18 cellular contexts compared by ENCODE assay signal in the genomic region with DNA sequence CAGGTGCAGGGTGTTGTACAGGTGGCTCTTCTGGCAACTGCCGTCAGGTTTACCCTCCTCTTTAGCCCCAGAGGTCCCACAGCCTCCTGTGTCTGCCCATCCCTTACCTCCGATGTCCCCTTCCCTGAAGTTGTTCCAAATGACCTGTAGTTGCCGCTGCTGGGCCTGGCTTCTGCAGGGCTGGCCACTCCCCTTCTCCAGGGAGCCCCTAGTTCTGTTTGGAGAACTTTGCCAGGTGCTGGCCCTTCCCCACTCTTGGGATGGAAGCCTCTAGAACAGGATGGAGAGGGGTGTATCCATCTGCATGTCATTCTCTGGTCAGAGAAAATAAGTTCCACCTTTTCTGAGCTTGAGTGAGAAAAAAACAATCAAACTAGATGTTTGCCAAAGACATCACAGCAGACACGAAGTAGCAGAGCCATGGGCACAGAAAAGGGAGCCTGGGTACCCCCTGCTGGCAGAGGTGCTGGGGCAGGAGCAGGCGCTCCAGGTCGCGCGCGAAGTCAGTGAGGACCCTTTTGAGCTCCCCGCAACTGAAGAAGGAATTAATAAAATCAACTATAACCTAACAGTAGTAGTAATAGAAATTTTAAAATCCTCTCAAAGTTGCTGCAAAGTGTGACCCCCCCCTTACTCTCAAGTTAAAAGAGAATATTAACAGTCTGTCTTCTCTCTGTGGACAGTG. TPM values are rescaled to one million over a fixed set of nuclear protein-coding genes. Genes with fewer than 3 reads are reported as not detected.
DNase-seq lines count a peak whose midpoint lies in the region; TF ChIP-seq lines count a peak whose summit lies in the region.
"Had no signal": no experiment of that assay in that cellular context is flagged by ENCODE, and none has a peak within 500 bp of the region (broad histone marks: within the 10 kb centered on the region; RNA-seq: fewer than 3 reads in every experiment).

No MANE protein-coding gene starts in this region.

- H3K27ac ChIP-seq in spleen, result no peak overlapping the region
- H3K27ac ChIP-seq: suprapubic skin had no signal

- H3K36me3 Mint-ChIP-seq in activated CD4-positive, alpha-beta memory T cell treated with anti-CD3 and anti-CD28 coated beads for 36 hours, result peaks cover 5% of the 10 kb centered on the region
- H3K36me3 Mint-ChIP-seq in activated naive CD4-positive, alpha-beta T cell treated with anti-CD3 and anti-CD28 coated beads, Interleukin-2, amount 10 ng/mL, durations not matched to agents 7 days and 5 days, result peaks cover 5% of the 10 kb centered on the region

- H3K4me3 ChIP-seq in astrocyte of the cerebellum (ENCODE audit: low read depth, low read length), result no peak overlapping the region
- H3K4me3 ChIP-seq in spleen, result no peak overlapping the region
- H3K4me3 ChIP-seq: MG63, suprapubic skin had no signal

- POLR2A ChIA-PET in activated CD4-positive, alpha-beta memory T cell treated with anti-CD3 and anti-CD28 coated beads for 36 hours (lab: Charles Lee), result no interaction called here

- no peaks in the 10 kb centered on the region for H3K27me3 ChIP-seq in spleen (replicated peaks in 1 of 7)
- H3K27me3 ChIP-seq: MG63, suprapubic skin had no signal

- peaks cover 0 to 15% (median under 1%) of the 10 kb centered on the region in 6 donors for H3K36me3 ChIP-seq in spleen
- H3K36me3 ChIP-seq: suprapubic skin had no signal

- intact Hi-C loops in spleen (cut with DNase I; ENCODE audit: low total_unique reads), result no loop called here
- intact Hi-C loops in activated CD4-positive, alpha-beta memory T cell treated with anti-CD3 and anti-CD28 coated beads for 36 hours (cut with micrococcal nuclease), result no loop called here

- no peak overlapping the region for H3K27ac Mint-ChIP-seq in activated CD4-positive, alpha-beta memory T cell treated with anti-CD3 and anti-CD28 coated beads for 36 hours
- H3K27ac Mint-ChIP-seq in activated naive CD4-positive, alpha-beta T cell treated with anti-CD3 and anti-CD28 coated beads, Interleukin-2, amount 10 ng/mL, durations not matched to agents 7 days and 5 days, result no peak overlapping the region
- H3K27ac Mint-ChIP-seq: activated naive CD8-positive, alpha-beta T cell treated with anti-CD3 and anti-CD28 coated beads, Interleukin-2, amount 10 ng/mL, durations not matched to agents 7 days and 5 days; T-helper 17 cell had no signal

- WGBS in spleen, 5 donors, result 90 to 94% (median 93%) methylated on average over 10 of the region's 10 CpGs

- peaks cover 0 to 10% (median 7%) of the 10 kb centered on the region in 8 donors for H3K9me3 ChIP-seq in spleen

- peak; percentile 44 for DNase-seq in activated effector memory CD4-positive, alpha-beta T cell treated with anti-CD3 and anti-CD28 coated beads, Interleukin-2, amount 50 U/mL, for 16 hours
- DNase-seq in activated effector memory CD4-positive, alpha-beta T cell treated with Interleukin-2 at 50 U/mL for 16 hours, result no peak
- no peak for DNase-seq in astrocyte of the cerebellum (ENCODE audit: low read depth)
- DNase-seq in iPS-NIHi11 (ENCODE audit: low spot score), result peak; percentile 67
- DNase-seq in spleen, result peak; percentile 34
- DNase-seq in DMS79 (lab: John Stamatoyannopoulos, UW), result no peak
- no peak for DNase-seq in activated CD4-positive, alpha-beta memory T cell treated with anti-CD3 and anti-CD28 coated beads for 36 hours
- no peak for DNase-seq in activated naive CD4-positive, alpha-beta T cell treated with anti-CD3 and anti-CD28 coated beads, Interleukin-2, amount 10 ng/mL, durations not matched to agents 7 days and 5 days
- DNase-seq: activated naive CD8-positive, alpha-beta T cell treated with anti-CD3 and anti-CD28 coated beads, Interleukin-2, amount 10 ng/mL, durations not matched to agents 7 days and 5 days; COR-L47; kidney; MG63; NCI-H187 treated with DMSO at 0.1 percent for 48 hours; NCI-H774; T-helper 17 cell had no signal

- in situ Hi-C loops in astrocyte of the cerebellum (cut with HindIII; ENCODE audit: low sequenced_read_pairs), result loop anchor here (25.0 kb wide), 1 partner anchor 583 kb away; no protein-coding TSS in a partner anchor

- CTCF ChIA-PET in activated CD4-positive, alpha-beta memory T cell treated with anti-CD3 and anti-CD28 coated beads for 36 hours (lab: Charles Lee), result interaction anchor here (3.3 kb wide), 1 partner anchor 11 kb away, joined by 17 read pairs; no protein-coding TSS in a partner anchor
- CTCF ChIA-PET in activated naive CD4-positive, alpha-beta T cell treated with anti-CD3 and anti-CD28 coated beads, Interleukin-2, amount 10 ng/mL, durations not matched to agents 7 days and 5 days (lab: Charles Lee), result interaction anchor here (0.6 to 1.4 kb wide), 2 partner anchors 11 to 83 kb away, joined by 4 to 7 read pairs; no protein-coding TSS in a partner anchor

- peaks cover 2% of the 10 kb centered on the region for H3K9me3 Mint-ChIP-seq in activated CD4-positive, alpha-beta memory T cell treated with anti-CD3 and anti-CD28 coated beads for 36 hours
- H3K9me3 Mint-ChIP-seq in activated naive CD4-positive, alpha-beta T cell treated with anti-CD3 and anti-CD28 coated beads, Interleukin-2, amount 10 ng/mL, durations not matched to agents 7 days and 5 days, result no peaks in the 10 kb centered on the region
- H3K9me3 Mint-ChIP-seq: activated naive CD8-positive, alpha-beta T cell treated with anti-CD3 and anti-CD28 coated beads, Interleukin-2, amount 10 ng/mL, durations not matched to agents 7 days and 5 days; central memory CD8-positive, alpha-beta T cell had no signal

- H3K4me1 Mint-ChIP-seq in activated CD4-positive, alpha-beta memory T cell treated with anti-CD3 and anti-CD28 coated beads for 36 hours (ENCODE audit: low read depth), result no peaks in the 10 kb centered on the region
- H3K4me1 Mint-ChIP-seq in activated naive CD4-positive, alpha-beta T cell treated with anti-CD3 and anti-CD28 coated beads, Interleukin-2, amount 10 ng/mL, durations not matched to agents 7 days and 5 days, result no peaks in the 10 kb centered on the region
- H3K4me1 Mint-ChIP-seq: activated naive CD8-positive, alpha-beta T cell treated with anti-CD3 and anti-CD28 coated beads, Interleukin-2, amount 10 ng/mL, durations not matched to agents 7 days and 5 days; central memory CD8-positive, alpha-beta T cell had no signal

- H3K4me1 ChIP-seq in spleen, result peaks cover 0 to 7% (median 0%) of the 10 kb centered on the region in 6 donors
- H3K4me1 ChIP-seq: suprapubic skin had no signal

- no peak for TF ChIP-seq POLR2A in spleen (IDR thresholded peaks at IDR 0.05)

- no peaks in the 10 kb centered on the region for H3K27me3 Mint-ChIP-seq in activated CD4-positive, alpha-beta memory T cell treated with anti-CD3 and anti-CD28 coated beads for 36 hours
- H3K27me3 Mint-ChIP-seq in activated naive CD4-positive, alpha-beta T cell treated with anti-CD3 and anti-CD28 coated beads, Interleukin-2, amount 10 ng/mL, durations not matched to agents 7 days and 5 days, result no peaks in the 10 kb centered on the region
- H3K27me3 Mint-ChIP-seq: activated naive CD8-positive, alpha-beta T cell treated with anti-CD3 and anti-CD28 coated beads, Interleukin-2, amount 10 ng/mL, durations not matched to agents 7 days and 5 days; central memory CD8-positive, alpha-beta T cell; T-helper 17 cell had no signal

- no peak overlapping the region for H3K4me3 Mint-ChIP-seq in activated CD4-positive, alpha-beta memory T cell treated with anti-CD3 and anti-CD28 coated beads for 36 hours
- no peak overlapping the region for H3K4me3 Mint-ChIP-seq in activated naive CD4-positive, alpha-beta T cell treated with anti-CD3 and anti-CD28 coated beads, Interleukin-2, amount 10 ng/mL, durations not matched to agents 7 days and 5 days
- H3K4me3 Mint-ChIP-seq: activated naive CD8-positive, alpha-beta T cell treated with anti-CD3 and anti-CD28 coated beads, Interleukin-2, amount 10 ng/mL, durations not matched to agents 7 days and 5 days; central memory CD8-positive, alpha-beta T cell; T-helper 17 cell had no signal

- TF ChIP-seq CTCF in astrocyte of the cerebellum (IDR thresholded peaks at IDR 0.05; ENCODE audit: low read depth, low read length, missing control alignments), result peak; percentile 23
- TF ChIP-seq CTCF in spleen (IDR thresholded peaks at IDR 0.05 in 8 of 11, conservative IDR thresholded peaks at IDR 0.05 in 3 of 11), result no peak

RNA-seq across cellular contexts. Expression of gene PARVB, which starts 20.2 kb away (rescaled TPM):
- total RNA-seq in spleen, result 10 to 100 TPM; 32.5 to 61.9 (median 57.1) TPM
- 10 to 100 TPM; 24.0 to 40.5 (median 37.7) TPM for polyA plus RNA-seq in spleen
- 10 to 100 TPM; 77.8 to 82.8 TPM for total RNA-seq in activated CD4-positive, alpha-beta memory T cell treated with anti-CD3 and anti-CD28 coated beads for 36 hours
- total RNA-seq: HT-29 had no signal

RNA-seq across cellular contexts. Expression of gene SAMM50, which starts 48.7 kb away (rescaled TPM):
- total RNA-seq in spleen, result 10 to 100 TPM; 25.1 to 35.5 (median 32.0) TPM
- polyA plus RNA-seq in spleen, result 10 to 100 TPM; 17.8 to 23.7 (median 23.6) TPM
- 10 to 100 TPM; 41.9 to 42.9 TPM for total RNA-seq in activated CD4-positive, alpha-beta memory T cell treated with anti-CD3 and anti-CD28 coated beads for 36 hours

Comparison
In these comparisons a context has a peak if more than half of its experiments do, and no peak if none do; other contexts are left out.
1. DNase-seq: peak in activated effector memory CD4-positive, alpha-beta T cell treated with anti-CD3 and anti-CD28 coated beads, Interleukin-2, amount 50 U/mL, for 16 hours (single experiment), iPS-NIHi11 (single experiment) and spleen (single experiment); none in activated effector memory CD4-positive, alpha-beta T cell treated with Interleukin-2 at 50 U/mL for 16 hours (single experiment), astrocyte of the cerebellum (single experiment), DMS79 (single experiment), activated CD4-positive, alpha-beta memory T cell treated with anti-CD3 and anti-CD28 coated beads for 36 hours (single experiment) and activated naive CD4-positive, alpha-beta T cell treated with anti-CD3 and anti-CD28 coated beads, Interleukin-2, amount 10 ng/mL, durations not matched to agents 7 days and 5 days (single experiment).